8 cellular contexts compared by ENCODE assay signal in genomic region chr12:96399081-96399918, GRCh38. TPM values are rescaled to one million over a fixed set of nuclear protein-coding genes. Genes with fewer than 3 reads are reported as not detected.
DNase-seq lines count a peak whose midpoint lies in the region; ATAC-seq and TF ChIP-seq lines count a peak whose summit lies in the region.

No MANE protein-coding gene starts in this region.

- H3K27ac ChIP-seq in HUES6 (ENCODE audit: low read depth, low read length) (peak overlapping the region; percentile 30; the same call in 1 of the 2 replicates), right cardiac atrium (ENCODE audit: low read length) (peak overlapping the region; percentile 97)

- H3K4me3 ChIP-seq in HUES6 (ENCODE audit: low read depth, low read length) (peak overlapping the region; percentile 92), right cardiac atrium (ENCODE audit: low read length) (peak overlapping the region; percentile 97), retinal pigment epithelial cell (ENCODE audit: low read length) (peak overlapping the region; percentile 96)

- H3K27me3 ChIP-seq in HUES6 (ENCODE audit: control insufficient read depth, insufficient read depth, low read length) (no peaks in the 10 kb centered on the region), right cardiac atrium (ENCODE audit: control insufficient read depth, insufficient read depth) (no peaks in the 10 kb centered on the region)

- ATAC-seq in GM21390 (IDR thresholded peaks at IDR 0.05; ENCODE audit: unreplicated experiment) (peak; percentile 32), right cardiac atrium (peak; percentile 78 to 88)

- intact Hi-C loops in right cardiac atrium (cut with DNase I), result loop anchor here in 2 of 4 donors (5.0 to 10.0 kb wide), 4 partner anchors 92 to 354 kb away; no protein-coding TSS in a partner anchor

- H3K36me3 ChIP-seq in HUES6 (ENCODE audit: control insufficient read depth, insufficient read depth, low read length), result no peaks in the 10 kb centered on the region

- peak; percentile 16 for TF ChIP-seq CTCF in retinal pigment epithelial cell (conservative IDR thresholded peaks at IDR 0.05; ENCODE audit: low read depth, low read length)

- H3K9me3 ChIP-seq in HUES6 (ENCODE audit: control insufficient read depth, insufficient read depth, low read depth, low read length), result no peaks in the 10 kb centered on the region
- H3K9me3 ChIP-seq in right cardiac atrium (ENCODE audit: control insufficient read depth, low read length), result no peaks in the 10 kb centered on the region

- under 1% methylated on average over 71 of the region's 71 CpGs for WGBS in right cardiac atrium

- peak overlapping the region; percentile 85 for H3K9ac ChIP-seq in HUES6 (ENCODE audit: low read length)

- H3K4me1 ChIP-seq in HUES6 (ENCODE audit: control insufficient read depth, insufficient read depth, low read length) (peaks cover 31% of the 10 kb centered on the region), right cardiac atrium (ENCODE audit: control insufficient read depth, insufficient read depth, low read length) (no peaks in the 10 kb centered on the region)

- DNase-seq in Daoy (ENCODE audit: low read depth) (peak; percentile 62), T-helper 1 cell (peak; percentile 65 to 74 (median 69)), amygdala (lab: John Stamatoyannopoulos, UW) (peak in 55 of 56 donors; percentile 8 to 84 (median 59)), right cardiac atrium (peak; percentile 79 to 90 (median 90)), retinal pigment epithelial cell (ENCODE audit: low read depth) (no peak), SKM-1 treated with dmso at 0.1 percent for 144 hours (lab: John Stamatoyannopoulos, UW; ENCODE audit: unreplicated experiment) (no peak)

RNA-seq across cellular contexts. Expression of gene CDK17, which starts 0.9 kb away (rescaled TPM):
- 16.9 and 36.3 TPM in 2 replicates for total RNA-seq in Daoy (2014; rRNA removed; shearing (Covaris generic))
- total RNA-seq in right cardiac atrium, result 10 to 100 TPM; 18.4 to 30.4 (median 23.1) TPM
- polyA plus RNA-seq in right cardiac atrium, result 10.3 TPM

Comparison
In these comparisons a context has a peak if more than half of its experiments do, and no peak if none do; other contexts are left out.
1. DNase-seq: peak in Daoy (single experiment), T-helper 1 cell (5 of 5), amygdala (55 of 56) and right cardiac atrium (3 of 3); none in retinal pigment epithelial cell (single experiment) and SKM-1 treated with dmso at 0.1 percent for 144 hours (single experiment).
2. Peak in every context shown above with its lines, with median percentiles within 50 percentile points of each other: H3K4me3 ChIP-seq.